ENCODE assay signal across 17 cellular contexts in the genomic region with DNA sequence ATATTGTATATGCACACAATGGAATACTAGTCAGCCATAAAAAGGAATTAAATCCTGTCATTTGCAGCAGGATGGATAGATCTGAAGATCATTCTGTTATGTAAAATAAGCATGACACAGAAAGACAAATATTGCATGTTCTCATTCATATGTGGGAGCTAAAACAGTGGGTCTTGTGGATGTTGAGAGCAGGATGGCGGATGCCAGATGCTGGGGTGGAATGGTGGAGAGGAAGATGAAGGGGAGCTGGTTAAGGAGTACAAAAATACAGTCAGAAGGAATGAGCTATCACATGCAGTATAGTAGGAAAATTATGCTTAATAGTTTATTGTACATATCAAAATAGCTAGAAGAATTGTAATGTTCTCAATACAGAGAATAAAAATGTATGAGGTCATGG. TPM values are rescaled to one million over a fixed set of nuclear protein-coding genes. Genes with fewer than 3 reads are reported as not detected.
A peak's percentile ranks its signal among the peaks of the same experiment; 100 is the strongest.
DNase-seq lines count a peak whose midpoint lies in the region; ATAC-seq and TF ChIP-seq lines count a peak whose summit lies in the region.
"Had no signal": no experiment of that assay in that cellular context is flagged by ENCODE, and none has a peak within 500 bp of the region (broad histone marks: within the 10 kb centered on the region; RNA-seq: fewer than 3 reads in every experiment).

No MANE protein-coding gene starts in this region.

- H3K36me3 Mint-ChIP-seq in T-helper 1 cell treated with Interleukin-12 subunit alpha and Interleukin-12 subunit beta and Interleukin-4 antibody, amounts not matched to agents 30 μg/mL and 1 μg/mL, for 36 hours (ENCODE audit: low read depth), result peaks cover 9% of the 10 kb centered on the region
- peaks cover 0 to 4% of the 10 kb centered on the region in 2 donors for H3K36me3 Mint-ChIP-seq in CD4-positive, alpha-beta memory T cell
- H3K36me3 Mint-ChIP-seq in activated B cell treated with CpG ODN at 0.5 μM for 24 hours (ENCODE audit: low read depth) (peaks cover 5% of the 10 kb centered on the region), naive B cell (peaks cover 18 to 53% of the 10 kb centered on the region in 2 donors)
- peaks cover 6% of the 10 kb centered on the region for H3K36me3 Mint-ChIP-seq in activated CD4-positive, alpha-beta memory T cell treated with anti-CD3 and anti-CD28 coated beads for 36 hours

- DNase-seq in T-helper 1 cell (no peak), activated B cell treated with CpG ODN at 0.5 μM for 24 hours (no peak), naive B cell (no peak), NCI-H446 (lab: John Stamatoyannopoulos, UW) (no peak), head of caudate nucleus (no peak)
- no peak for DNase-seq in CD4-positive, alpha-beta memory T cell
- no peak for DNase-seq in activated CD4-positive, alpha-beta memory T cell treated with anti-CD3 and anti-CD28 coated beads for 36 hours
- DNase-seq: activated CD4-positive, alpha-beta memory T cell treated with anti-CD3 and anti-CD28 coated beads, Interleukin-2, amount 10 ng/mL, durations not matched to agents 7 days and 5 days; activated gamma-delta T cell; effector memory CD4-positive, alpha-beta T cell; left lung; NCI-H2107; NCI-H524; stomach; trophoblast cell had no signal

- H3K27ac Mint-ChIP-seq in T-helper 1 cell treated with Interleukin-12 subunit alpha and Interleukin-12 subunit beta and Interleukin-4 antibody, amounts not matched to agents 30 μg/mL and 1 μg/mL, for 36 hours, result peak overlapping the region; percentile 66
- peak overlapping the region in 6 of 7 donors; percentile 1 to 88 (median 54) for H3K27ac Mint-ChIP-seq in CD4-positive, alpha-beta memory T cell
- peak overlapping the region; percentile 46 for H3K27ac Mint-ChIP-seq in activated B cell treated with CpG ODN at 0.5 μM for 24 hours
- peak overlapping the region in 3 of 6 donors; percentile 40 to 89 (median 67) for H3K27ac Mint-ChIP-seq in naive B cell
- H3K27ac Mint-ChIP-seq in activated CD4-positive, alpha-beta memory T cell treated with anti-CD3 and anti-CD28 coated beads for 36 hours, result no peak overlapping the region
- H3K27ac Mint-ChIP-seq: activated CD4-positive, alpha-beta memory T cell treated with anti-CD3 and anti-CD28 coated beads, Interleukin-2, amount 10 ng/mL, durations not matched to agents 7 days and 5 days had no signal

- TF ChIP-seq CTCF in activated B cell treated with CpG ODN at 0.5 μM for 24 hours (IDR thresholded peaks at IDR 0.05), result no peak

- H3K27me3 ChIP-seq in CD4-positive, alpha-beta memory T cell (ENCODE audit: insufficient read depth, low read length), result no peaks in the 10 kb centered on the region
- H3K27me3 ChIP-seq: left lung, stomach had no signal

- intact Hi-C loops in CD4-positive, alpha-beta memory T cell (cut with micrococcal nuclease), result loop anchor here (2.0 to 10.0 kb wide), 3 partner anchors 443 to 1373 kb away; partner anchors contain the start of genes FAM120B and PDCD2
- intact Hi-C loops in activated B cell treated with CpG ODN at 0.5 μM for 24 hours (cut with micrococcal nuclease) (loop anchor here (5.0 to 10.0 kb wide), 4 partner anchors 490 to 1387 kb away; partner anchors contain the start of genes AFDN, C6orf120, DLL1 and DYNLT2), head of caudate nucleus (cut with DNase I) (loop anchor here (2.0 kb wide), 1 partner anchor 39 kb away; no protein-coding TSS in a partner anchor)
- intact Hi-C loops in activated CD4-positive, alpha-beta memory T cell treated with anti-CD3 and anti-CD28 coated beads for 36 hours (cut with micrococcal nuclease), result loop anchor here (10.0 kb wide), 2 partner anchors 323 to 513 kb away; partner anchors contain the start of gene PHF10

- peaks cover 12% of the 10 kb centered on the region for H3K4me1 Mint-ChIP-seq in T-helper 1 cell treated with Interleukin-12 subunit alpha and Interleukin-12 subunit beta and Interleukin-4 antibody, amounts not matched to agents 30 μg/mL and 1 μg/mL, for 36 hours (ENCODE audit: low read depth)
- H3K4me1 Mint-ChIP-seq in CD4-positive, alpha-beta memory T cell, result peaks cover 6 to 12% (median 10%) of the 10 kb centered on the region in 4 donors
- H3K4me1 Mint-ChIP-seq in activated B cell treated with CpG ODN at 0.5 μM for 24 hours (peaks cover 2% of the 10 kb centered on the region), naive B cell (peaks cover 6 to 17% (median 12%) of the 10 kb centered on the region in 3 donors)
- H3K4me1 Mint-ChIP-seq in activated CD4-positive, alpha-beta memory T cell treated with anti-CD3 and anti-CD28 coated beads for 36 hours (ENCODE audit: low read depth), result peaks cover 9% of the 10 kb centered on the region

- H3K4me3 Mint-ChIP-seq in T-helper 1 cell treated with Interleukin-12 subunit alpha and Interleukin-12 subunit beta and Interleukin-4 antibody, amounts not matched to agents 30 μg/mL and 1 μg/mL, for 36 hours, result peak overlapping the region; percentile 52
- peak overlapping the region in 7 of 8 donors; percentile 5 to 85 (median 60) for H3K4me3 Mint-ChIP-seq in CD4-positive, alpha-beta memory T cell
- H3K4me3 Mint-ChIP-seq in activated B cell treated with CpG ODN at 0.5 μM for 24 hours, result no peak overlapping the region
- H3K4me3 Mint-ChIP-seq in naive B cell, result peak overlapping the region in 5 of 8 donors; percentile 4 to 72 (median 58)
- no peak overlapping the region for H3K4me3 Mint-ChIP-seq in activated CD4-positive, alpha-beta memory T cell treated with anti-CD3 and anti-CD28 coated beads for 36 hours
- H3K4me3 Mint-ChIP-seq: activated CD4-positive, alpha-beta memory T cell treated with anti-CD3 and anti-CD28 coated beads, Interleukin-2, amount 10 ng/mL, durations not matched to agents 7 days and 5 days had no signal

- H3K9me3 Mint-ChIP-seq in T-helper 1 cell treated with Interleukin-12 subunit alpha and Interleukin-12 subunit beta and Interleukin-4 antibody, amounts not matched to agents 30 μg/mL and 1 μg/mL, for 36 hours, result peaks cover 40% of the 10 kb centered on the region
- H3K9me3 Mint-ChIP-seq in CD4-positive, alpha-beta memory T cell, result peaks cover 2 to 16% (median 10%) of the 10 kb centered on the region in 8 donors
- H3K9me3 Mint-ChIP-seq in activated B cell treated with CpG ODN at 0.5 μM for 24 hours (peaks cover 20% of the 10 kb centered on the region), naive B cell (peaks cover 4 to 54% (median 13%) of the 10 kb centered on the region in 7 donors)
- peaks cover 5% of the 10 kb centered on the region for H3K9me3 Mint-ChIP-seq in activated CD4-positive, alpha-beta memory T cell treated with anti-CD3 and anti-CD28 coated beads for 36 hours

- CTCF ChIA-PET in CD4-positive, alpha-beta memory T cell (lab: Charles Lee; ENCODE audit: partially characterized antibody), result interaction anchor here (1.0 kb wide), 1 partner anchor 9 kb away, joined by 4 read pairs; no protein-coding TSS in a partner anchor
- CTCF ChIA-PET in activated B cell treated with CpG ODN at 0.5 μM for 24 hours (lab: Charles Lee), result no interaction called here
- CTCF ChIA-PET in activated CD4-positive, alpha-beta memory T cell treated with anti-CD3 and anti-CD28 coated beads for 36 hours (lab: Charles Lee), result no interaction called here

- H3K27ac ChIP-seq in CD4-positive, alpha-beta memory T cell (ENCODE audit: low read depth, low read length), result no peak overlapping the region
- H3K27ac ChIP-seq: parathyroid adenoma had no signal

- H3K4me1 ChIP-seq in CD4-positive, alpha-beta memory T cell (ENCODE audit: insufficient read depth, low read length), result peaks cover 10% of the 10 kb centered on the region
- H3K4me1 ChIP-seq: parathyroid adenoma had no signal

- no peak overlapping the region for H3K4me3 ChIP-seq in CD4-positive, alpha-beta memory T cell (ENCODE audit: low read length in 2 of 2)

- H3K27me3 Mint-ChIP-seq in T-helper 1 cell treated with Interleukin-12 subunit alpha and Interleukin-12 subunit beta and Interleukin-4 antibody, amounts not matched to agents 30 μg/mL and 1 μg/mL, for 36 hours (ENCODE audit: low read depth), result peaks cover 12% of the 10 kb centered on the region
- H3K27me3 Mint-ChIP-seq in CD4-positive, alpha-beta memory T cell, result no peaks in the 10 kb centered on the region
- H3K27me3 Mint-ChIP-seq in activated B cell treated with CpG ODN at 0.5 μM for 24 hours (no peaks in the 10 kb centered on the region), naive B cell (no peaks in the 10 kb centered on the region)
- H3K27me3 Mint-ChIP-seq in activated CD4-positive, alpha-beta memory T cell treated with anti-CD3 and anti-CD28 coated beads for 36 hours, result no peaks in the 10 kb centered on the region

- no peaks in the 10 kb centered on the region for H3K36me3 ChIP-seq in CD4-positive, alpha-beta memory T cell (ENCODE audit: insufficient read depth, low read length)
- H3K36me3 ChIP-seq: left lung, stomach had no signal

- no peaks in the 10 kb centered on the region for H3K9me3 ChIP-seq in CD4-positive, alpha-beta memory T cell (ENCODE audit: control insufficient read depth in 1 of 2, low read length in 2 of 2)

- POLR2A ChIA-PET in CD4-positive, alpha-beta memory T cell (lab: Charles Lee; ENCODE audit: partially characterized antibody), result no interaction called here
- POLR2A ChIA-PET in activated B cell treated with CpG ODN at 0.5 μM for 24 hours (lab: Charles Lee), result no interaction called here
- POLR2A ChIA-PET in activated CD4-positive, alpha-beta memory T cell treated with anti-CD3 and anti-CD28 coated beads for 36 hours (lab: Charles Lee), result no interaction called here

- ATAC-seq in activated B cell treated with CpG ODN at 0.5 μM for 24 hours (ENCODE audit: low read depth) (no peak), naive B cell (ENCODE audit: low read depth in 2 of 2) (no peak)
- ATAC-seq: left lung had no signal

RNA-seq across cellular contexts. Expression of gene THBS2, which starts 41.8 kb away (rescaled TPM):
- total RNA-seq in CD4-positive, alpha-beta memory T cell, result not detected
- under 1 TPM; 0.09 to 0.14 TPM for polyA plus RNA-seq in CD4-positive, alpha-beta memory T cell
- total RNA-seq in activated B cell treated with CpG ODN at 0.5 μM for 24 hours, result not detected in 2 replicates
- polyA plus RNA-seq in naive B cell (ENCODE audit: low read depth in 6 of 6), result under 1 TPM in 4 of 6 donors, not detected in 2; 0.05 to 0.13 (median 0.07) TPM
- total RNA-seq in activated CD4-positive, alpha-beta memory T cell treated with anti-CD3 and anti-CD28 coated beads for 36 hours, result not detected
- total RNA-seq: activated CD4-positive, alpha-beta memory T cell treated with anti-CD3 and anti-CD28 coated beads, Interleukin-2, amount 10 ng/mL, durations not matched to agents 7 days and 5 days had no signal

Comparison
In these comparisons a context has a peak if more than half of its experiments do, and no peak if none do; other contexts are left out.
1. H3K4me3 Mint-ChIP-seq: peak in T-helper 1 cell treated with Interleukin-12 subunit alpha and Interleukin-12 subunit beta and Interleukin-4 antibody, amounts not matched to agents 30 μg/mL and 1 μg/mL, for 36 hours (single experiment), CD4-positive, alpha-beta memory T cell (7 of 8) and naive B cell (5 of 8); none in activated B cell treated with CpG ODN at 0.5 μM for 24 hours (single experiment) and activated CD4-positive, alpha-beta memory T cell treated with anti-CD3 and anti-CD28 coated beads for 36 hours (single experiment).